In genomic region chr10:117346574-117346973, GRCh38 we compare ENCODE assay signal across 1 cellular context.
TF ChIP-seq lines count a peak whose summit lies in the region.

No MANE protein-coding gene starts in this region.

TF ChIP-seq in HepG2, 621 proteins besides CTCF, POLR2A, EP300 and RAD21:
- TF ChIP-seq CEBPZ (IDR thresholded peaks at IDR 0.05; ENCODE audit: low read length) (no peak), YY1 (IDR thresholded peaks at IDR 0.05; ENCODE audit: insufficient read depth, insufficient replicate concordance, low read depth, low read length) (peak; percentile 44), IRF2 (CRISPR knock-in tag; IDR thresholded peaks at IDR 0.05) (no peak), PHF5A (CRISPR knock-in tag; IDR thresholded peaks at IDR 0.05; ENCODE audit: low read depth, unreplicated experiment) (no peak), ZSCAN12 (CRISPR knock-in tag; IDR thresholded peaks at IDR 0.05) (no peak), ZNF652 (CRISPR knock-in tag; IDR thresholded peaks at IDR 0.05; ENCODE audit: borderline replicate concordance, low read depth) (no peak)
TF ChIP-seq in HepG2: peak in this region for 1.
